In genomic region chr16:69880640-69881133, GRCh38 we compare ENCODE assay signal across 1 cellular context.
TF ChIP-seq lines count a peak whose summit lies in the region.

No MANE protein-coding gene starts in this region.

TF ChIP-seq in IMR-90, 13 proteins besides CTCF, POLR2A, EP300 and RAD21:
- TF ChIP-seq NFE2L2 (IDR thresholded peaks at IDR 0.05; ENCODE audit: low read depth, low read length) (no peak), BHLHE40 (IDR thresholded peaks at IDR 0.05; ENCODE audit: low read depth, low read length) (no peak), MAZ (IDR thresholded peaks at IDR 0.05; ENCODE audit: borderline replicate concordance, low read depth, low read length) (no peak), RCOR1 (IDR thresholded peaks at IDR 0.05; ENCODE audit: insufficient replicate concordance, low read length) (no peak), MAFK (IDR thresholded peaks at IDR 0.05; ENCODE audit: low read depth, low read length) (no peak), CEBPB (IDR thresholded peaks at IDR 0.05; ENCODE audit: low read depth, low read length) (peak; percentile 77)
